ENCODE assay signal across 26 cellular contexts in genomic region chr1:8285965-8286364, GRCh38. TPM values are rescaled to one million over a fixed set of nuclear protein-coding genes. Genes with fewer than 3 reads are reported as not detected.
"Had no signal": no experiment of that assay in that cellular context is flagged by ENCODE, and none has a peak within 500 bp of the region (broad histone marks: within the 10 kb centered on the region; RNA-seq: fewer than 3 reads in every experiment).

No MANE protein-coding gene starts in this region.

- H3K9me3 ChIP-seq: SJSA1 had no signal

- H3K27ac Mint-ChIP-seq: IgD-negative memory B cell, T-cell had no signal

- H3K27ac ChIP-seq: SJSA1, SK-N-MC had no signal

- H3K36me3 Mint-ChIP-seq: IgD-negative memory B cell, T-cell had no signal

- H3K9me3 Mint-ChIP-seq: T-cell had no signal

- DNase-seq: KBM-7, MV-4-11, NCI-H1048, NCI-H1105, NCI-H1417, NCI-H146, NCI-H1694 treated with DMSO at 0.1 percent for 48 hours, NCI-H1930, NCI-H2081, NCI-H2107, NCI-H226, NCI-H446, NCI-H510A, NCI-H524 treated with DMSO at 0.1 percent for 48 hours, NCI-H69, NCI-H774, Right ventricle myocardium superior, RPMI8226, SIG-M5, SW 1271, T-cell had no signal

- FAIRE-seq: RCC 7860 had no signal

- H3K4me3 Mint-ChIP-seq: IgD-negative memory B cell, T-cell had no signal

- H3K27me3 ChIP-seq: SJSA1 had no signal

- H3K4me3 ChIP-seq: SJSA1, SK-N-MC had no signal

- H3K36me3 ChIP-seq: SJSA1 had no signal

- H3K4me1 ChIP-seq: SJSA1 had no signal

- ATAC-seq: T-cell had no signal

RNA-seq across cellular contexts. Expression of gene SLC45A1, which starts 31.9 kb away (rescaled TPM):
- total RNA-seq: HT-29 had no signal
